ENCODE assay signal across 1 cellular context in the genomic region with DNA sequence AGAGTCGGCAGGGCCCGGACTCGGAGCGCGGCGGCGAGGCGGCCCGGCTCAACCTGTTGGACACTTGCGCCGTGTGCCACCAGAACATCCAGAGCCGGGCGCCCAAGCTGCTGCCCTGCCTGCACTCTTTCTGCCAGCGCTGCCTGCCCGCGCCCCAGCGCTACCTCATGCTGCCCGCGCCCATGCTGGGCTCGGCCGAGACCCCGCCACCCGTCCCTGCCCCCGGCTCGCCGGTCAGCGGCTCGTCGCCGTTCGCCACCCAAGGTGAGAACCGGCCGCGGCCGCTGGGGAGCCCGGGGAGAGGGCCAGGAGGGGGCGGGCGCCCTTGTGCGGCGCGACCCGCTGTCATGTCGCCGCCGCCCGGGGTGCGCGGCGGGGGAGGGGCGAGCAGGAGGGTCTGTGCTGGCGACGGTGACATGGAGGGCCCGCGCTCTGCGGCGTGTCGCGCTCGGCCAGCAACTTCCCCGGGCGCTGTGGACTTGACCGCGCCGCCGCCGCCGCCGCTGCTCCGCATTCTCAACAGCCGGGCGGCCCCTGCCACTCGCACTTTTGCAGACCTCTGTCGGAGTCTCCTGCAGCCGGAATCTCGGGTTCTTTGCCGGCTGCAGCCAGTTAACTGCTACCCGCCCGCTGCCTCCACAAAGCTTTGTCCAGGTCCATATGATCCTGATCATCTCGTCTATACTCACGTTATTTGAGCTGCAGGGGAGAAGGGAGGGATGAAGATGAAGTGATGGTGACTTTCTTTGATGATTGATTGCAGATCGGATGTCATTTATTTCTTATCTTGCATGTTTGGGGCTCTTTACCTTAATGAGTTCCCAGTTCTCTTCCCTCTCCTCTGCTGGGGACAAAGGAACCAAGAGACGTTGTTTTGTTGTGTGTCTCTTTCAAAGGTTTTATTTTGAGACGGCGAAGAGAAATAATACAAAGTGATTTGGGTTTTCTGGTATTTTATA.
TF ChIP-seq lines count a peak whose summit lies in the region.

No MANE protein-coding gene starts in this region.

TF ChIP-seq in HEK293, 187 proteins besides CTCF, POLR2A, EP300 and RAD21 (continued from another document and continues in another):
- TF ChIP-seq TSHZ1 (tag by site-specific recombination; IDR thresholded peaks at IDR 0.05; ENCODE audit: borderline replicate concordance), result no peak
- TF ChIP-seq ZNF302 (tag by site-specific recombination; IDR thresholded peaks at IDR 0.05; ENCODE audit: low read depth), result no peak
- no peak for TF ChIP-seq ZNF626 (tag by site-specific recombination; IDR thresholded peaks at IDR 0.05)
- TF ChIP-seq ZNF19 (tag by site-specific recombination; IDR thresholded peaks at IDR 0.05; ENCODE audit: low read depth), result no peak
- peak; percentile 20; the same call in 1 of the 2 replicates for TF ChIP-seq TCF7L2 (IDR thresholded peaks at IDR 0.05; ENCODE audit: borderline replicate concordance, low read depth, low read length)
- no peak for TF ChIP-seq ZNF292 (tag by site-specific recombination; IDR thresholded peaks at IDR 0.05; ENCODE audit: borderline replicate concordance, low read depth)
- TF ChIP-seq, protein P1, sequence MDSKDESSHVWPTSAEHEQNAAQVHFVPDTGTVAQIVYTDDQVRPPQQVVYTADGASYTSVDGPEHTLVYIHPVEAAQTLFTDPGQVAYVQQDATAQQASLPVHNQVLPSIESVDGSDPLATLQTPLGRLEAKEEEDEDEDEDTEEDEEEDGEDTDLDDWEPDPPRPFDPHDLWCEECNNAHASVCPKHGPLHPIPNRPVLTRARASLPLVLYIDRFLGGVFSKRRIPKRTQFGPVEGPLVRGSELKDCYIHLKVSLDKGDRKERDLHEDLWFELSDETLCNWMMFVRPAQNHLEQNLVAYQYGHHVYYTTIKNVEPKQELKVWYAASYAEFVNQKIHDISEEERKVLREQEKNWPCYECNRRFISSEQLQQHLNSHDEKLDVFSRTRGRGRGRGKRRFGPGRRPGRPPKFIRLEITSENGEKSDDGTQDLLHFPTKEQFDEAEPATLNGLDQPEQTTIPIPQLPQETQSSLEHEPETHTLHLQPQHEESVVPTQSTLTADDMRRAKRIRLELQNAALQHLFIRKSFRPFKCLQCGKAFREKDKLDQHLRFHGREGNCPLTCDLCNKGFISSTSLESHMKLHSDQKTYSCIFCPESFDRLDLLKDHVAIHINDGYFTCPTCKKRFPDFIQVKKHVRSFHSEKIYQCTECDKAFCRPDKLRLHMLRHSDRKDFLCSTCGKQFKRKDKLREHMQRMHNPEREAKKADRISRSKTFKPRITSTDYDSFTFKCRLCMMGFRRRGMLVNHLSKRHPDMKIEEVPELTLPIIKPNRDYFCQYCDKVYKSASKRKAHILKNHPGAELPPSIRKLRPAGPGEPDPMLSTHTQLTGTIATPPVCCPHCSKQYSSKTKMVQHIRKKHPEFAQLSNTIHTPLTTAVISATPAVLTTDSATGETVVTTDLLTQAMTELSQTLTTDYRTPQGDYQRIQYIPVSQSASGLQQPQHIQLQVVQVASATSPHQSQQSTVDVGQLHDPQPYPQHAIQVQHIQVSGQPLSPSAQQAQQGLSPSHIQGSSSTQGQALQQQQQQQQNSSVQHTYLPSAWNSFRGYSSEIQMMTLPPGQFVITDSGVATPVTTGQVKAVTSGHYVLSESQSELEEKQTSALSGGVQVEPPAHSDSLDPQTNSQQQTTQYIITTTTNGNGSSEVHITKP (tag by site-specific recombination; IDR thresholded peaks at IDR 0.05), result peak; percentile 45; the same call in 1 of the 2 replicates
- no peak for TF ChIP-seq ZBTB11 (tag by site-specific recombination; conservative IDR thresholded peaks at IDR 0.05; ENCODE audit: low read depth)
- TF ChIP-seq ZNF544 (tag by site-specific recombination; IDR thresholded peaks at IDR 0.05), result no peak
- no peak for TF ChIP-seq AEBP2 (tag by site-specific recombination; IDR thresholded peaks at IDR 0.05; ENCODE audit: borderline replicate concordance)
- no peak for TF ChIP-seq ZNF112 (tag by site-specific recombination; IDR thresholded peaks at IDR 0.05)
- TF ChIP-seq ZBTB10 (tag by site-specific recombination; IDR thresholded peaks at IDR 0.05), result no peak
- no peak for TF ChIP-seq ZNF132 (tag by site-specific recombination; IDR thresholded peaks at IDR 0.05; ENCODE audit: borderline replicate concordance)
- 0 out of 2 replicates have a peak, but pooled peaks have one; percentile 61 for TF ChIP-seq ZSCAN30 (tag by site-specific recombination; IDR thresholded peaks at IDR 0.05)
- TF ChIP-seq ZFP69B (tag by site-specific recombination; IDR thresholded peaks at IDR 0.05), result no peak
- no peak for TF ChIP-seq ZXDB (tag by site-specific recombination; IDR thresholded peaks at IDR 0.05)
- TF ChIP-seq, protein P2, sequence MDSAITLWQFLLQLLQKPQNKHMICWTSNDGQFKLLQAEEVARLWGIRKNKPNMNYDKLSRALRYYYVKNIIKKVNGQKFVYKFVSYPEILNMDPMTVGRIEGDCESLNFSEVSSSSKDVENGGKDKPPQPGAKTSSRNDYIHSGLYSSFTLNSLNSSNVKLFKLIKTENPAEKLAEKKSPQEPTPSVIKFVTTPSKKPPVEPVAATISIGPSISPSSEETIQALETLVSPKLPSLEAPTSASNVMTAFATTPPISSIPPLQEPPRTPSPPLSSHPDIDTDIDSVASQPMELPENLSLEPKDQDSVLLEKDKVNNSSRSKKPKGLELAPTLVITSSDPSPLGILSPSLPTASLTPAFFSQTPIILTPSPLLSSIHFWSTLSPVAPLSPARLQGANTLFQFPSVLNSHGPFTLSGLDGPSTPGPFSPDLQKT (IDR thresholded peaks at IDR 0.05; ENCODE audit: borderline replicate concordance, low read depth, low read length), result no peak
- peak; percentile 34; the same call in 1 of the 2 replicates for TF ChIP-seq GLIS2 (tag by site-specific recombination; IDR thresholded peaks at IDR 0.05)
- TF ChIP-seq ZNF341 (tag by site-specific recombination; IDR thresholded peaks at IDR 0.05; ENCODE audit: low read depth), result peak; percentile 85
- TF ChIP-seq GLI2 (tag by site-specific recombination; IDR thresholded peaks at IDR 0.05; ENCODE audit: borderline replicate concordance, low read depth), result no peak
- no peak for TF ChIP-seq ZBTB1 (tag by site-specific recombination; IDR thresholded peaks at IDR 0.05)
- no peak for TF ChIP-seq ZNF560 (tag by site-specific recombination; IDR thresholded peaks at IDR 0.05; ENCODE audit: borderline replicate concordance)
- TF ChIP-seq IKZF3 (tag by site-specific recombination; IDR thresholded peaks at IDR 0.05), result no peak
- peak; percentile 11; the same call in 1 of the 2 replicates for TF ChIP-seq ZNF394 (tag by site-specific recombination; IDR thresholded peaks at IDR 0.05; ENCODE audit: borderline replicate concordance)
- TF ChIP-seq, protein P3, sequence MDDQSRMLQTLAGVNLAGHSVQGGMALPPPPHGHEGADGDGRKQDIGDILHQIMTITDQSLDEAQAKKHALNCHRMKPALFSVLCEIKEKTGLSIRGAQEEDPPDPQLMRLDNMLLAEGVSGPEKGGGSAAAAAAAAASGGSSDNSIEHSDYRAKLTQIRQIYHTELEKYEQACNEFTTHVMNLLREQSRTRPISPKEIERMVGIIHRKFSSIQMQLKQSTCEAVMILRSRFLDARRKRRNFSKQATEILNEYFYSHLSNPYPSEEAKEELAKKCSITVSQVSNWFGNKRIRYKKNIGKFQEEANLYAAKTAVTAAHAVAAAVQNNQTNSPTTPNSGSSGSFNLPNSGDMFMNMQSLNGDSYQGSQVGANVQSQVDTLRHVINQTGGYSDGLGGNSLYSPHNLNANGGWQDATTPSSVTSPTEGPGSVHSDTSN (CRISPR knock-in tag; IDR thresholded peaks at IDR 0.05), result no peak
- no peak for TF ChIP-seq ZNF488 (tag by site-specific recombination; IDR thresholded peaks at IDR 0.05)
- TF ChIP-seq ZNF211 (tag by site-specific recombination; IDR thresholded peaks at IDR 0.05; ENCODE audit: low read depth), result no peak
- no peak for TF ChIP-seq ZNF350 (tag by site-specific recombination; IDR thresholded peaks at IDR 0.05)
- TF ChIP-seq, protein P4, sequence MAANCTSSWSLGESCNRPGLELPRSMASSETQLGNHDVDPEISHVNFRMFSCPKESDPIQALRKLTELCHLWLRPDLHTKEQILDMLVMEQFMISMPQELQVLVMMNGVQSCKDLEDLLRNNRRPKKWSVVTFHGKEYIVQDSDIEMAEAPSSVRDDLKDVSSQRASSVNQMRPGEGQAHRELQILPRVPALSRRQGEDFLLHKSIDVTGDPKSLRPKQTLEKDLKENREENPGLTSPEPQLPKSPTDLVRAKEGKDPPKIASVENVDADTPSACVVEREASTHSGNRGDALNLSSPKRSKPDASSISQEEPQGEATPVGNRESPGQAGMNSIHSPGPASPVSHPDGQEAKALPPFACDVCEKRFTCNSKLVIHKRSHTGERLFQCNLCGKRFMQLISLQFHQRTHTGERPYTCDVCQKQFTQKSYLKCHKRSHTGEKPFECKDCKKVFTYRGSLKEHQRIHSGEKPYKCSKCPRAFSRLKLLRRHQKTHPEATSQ (tag by site-specific recombination; IDR thresholded peaks at IDR 0.05), result no peak
